In genomic region chr2:88055049-88055435, GRCh38 we compare ENCODE assay signal across 8 cellular contexts. TPM values are rescaled to one million over a fixed set of nuclear protein-coding genes. Genes with fewer than 3 reads are reported as not detected.
A peak's percentile ranks its signal among the peaks of the same experiment; 100 is the strongest.
DNase-seq lines count a peak whose midpoint lies in the region; ATAC-seq, FAIRE-seq and TF ChIP-seq lines count a peak whose summit lies in the region.

No MANE protein-coding gene starts in this region.

- no peaks in the 10 kb centered on the region for H3K9me3 Mint-ChIP-seq in astrocyte (ENCODE audit: unreplicated experiment)
- no peaks in the 10 kb centered on the region for H3K9me3 Mint-ChIP-seq in immature natural killer cell

- H3K9me2 ChIP-seq in Karpas-422 (replicated peaks; ENCODE audit: insufficient read depth, low read length) = no peaks in the 10 kb centered on the region

- H3K36me3 Mint-ChIP-seq in astrocyte (ENCODE audit: low read depth, unreplicated experiment) = peaks cover 4% of the 10 kb centered on the region
- peaks cover 0 to 5% (median 0%) of the 10 kb centered on the region in 3 donors for H3K36me3 Mint-ChIP-seq in immature natural killer cell

- no peak for TF ChIP-seq CTCF in astrocyte (IDR thresholded peaks at IDR 0.05; ENCODE audit: insufficient read depth, low read depth, low read length)
- no peak for TF ChIP-seq CTCF in stomach (IDR thresholded peaks at IDR 0.05)

- H3K4me3 ChIP-seq in Karpas-422 (ENCODE audit: low read length) (peak overlapping the region; percentile 90), astrocyte (ENCODE audit: insufficient read depth, low read depth, low read length) (peak overlapping the region; percentile 83), stomach (peak overlapping the region; percentile 65 to 94 (median 82))

- peak overlapping the region; percentile 92 for H3K4me2 ChIP-seq in Karpas-422 (ENCODE audit: low read depth, low read length, poor library complexity, severe bottlenecking)
- H3K4me2 ChIP-seq in astrocyte (ENCODE audit: low read length) = peak overlapping the region; percentile 91

- H3K79me2 ChIP-seq in Karpas-422 (ENCODE audit: low read length) (peaks cover 28% of the 10 kb centered on the region), astrocyte (ENCODE audit: insufficient read depth, low read length) (peaks cover 55% of the 10 kb centered on the region)

- TF ChIP-seq EP300 in stomach (IDR thresholded peaks at IDR 0.05) = no peak

- no peak overlapping the region for H2AFZ ChIP-seq in Karpas-422 (ENCODE audit: low read length)
- peak overlapping the region; percentile 84 for H2AFZ ChIP-seq in astrocyte (ENCODE audit: low read depth, low read length)

- H3K27ac Mint-ChIP-seq in astrocyte (ENCODE audit: unreplicated experiment) = peak overlapping the region; percentile 97
- H3K27ac Mint-ChIP-seq in immature natural killer cell = peak overlapping the region; percentile 95 to 99 (median 98)

- no peak for ATAC-seq in HG03432 (IDR thresholded peaks at IDR 0.05; ENCODE audit: unreplicated experiment)
- no peak for ATAC-seq in HG03342 (IDR thresholded peaks at IDR 0.05; ENCODE audit: unreplicated experiment)

- no peak for FAIRE-seq in astrocyte (lab: Jason Lieb, UNC)

- peak; percentile 10 for DNase-seq in COLO829 (ENCODE audit: low spot score)
- DNase-seq in Karpas-422 = no peak
- DNase-seq in astrocyte (ENCODE audit: low read depth) = peak; percentile 21
- no peak for DNase-seq in immature natural killer cell
- DNase-seq in stomach = no peak
- DNase-seq in NCI-H128 (lab: John Stamatoyannopoulos, UW; ENCODE audit: unreplicated experiment) = no peak

- H3K4me3 Mint-ChIP-seq in astrocyte (ENCODE audit: unreplicated experiment) (peak overlapping the region; percentile 96), immature natural killer cell (peak overlapping the region; percentile 90 to 99 (median 98))

- WGBS in stomach, 5 donors = 0% methylated on average over 17 of the region's 17 CpGs

- H4K20me1 ChIP-seq in Karpas-422 (ENCODE audit: insufficient read depth, low read depth, low read length) (no peaks in the 10 kb centered on the region), astrocyte (ENCODE audit: insufficient read depth, low read length) (peaks cover 5% of the 10 kb centered on the region)

- TF ChIP-seq POLR2A in stomach (IDR thresholded peaks at IDR 0.05) = no peak

- intact Hi-C loops in stomach (cut with DNase I; ENCODE audit: low total_unique reads) = loop anchor here (5.0 kb wide), 1 partner anchor 122 kb away; no protein-coding TSS in a partner anchor

- H3K9ac ChIP-seq in Karpas-422 (ENCODE audit: low read length) (peak overlapping the region; percentile 95), astrocyte (ENCODE audit: low read length) (peak overlapping the region; percentile 97)

- H3K27me3 Mint-ChIP-seq in astrocyte (ENCODE audit: low read depth, unreplicated experiment) (no peaks in the 10 kb centered on the region), immature natural killer cell (ENCODE audit: low read depth in 3 of 3) (peaks cover 0 to 19% (median 4%) of the 10 kb centered on the region in 3 donors)

- no peaks in the 10 kb centered on the region for H3K9me3 ChIP-seq in Karpas-422 (ENCODE audit: low read length)
- H3K9me3 ChIP-seq in astrocyte (ENCODE audit: insufficient read depth, low read depth, low read length) = no peaks in the 10 kb centered on the region
- H3K9me3 ChIP-seq in stomach = no peaks in the 10 kb centered on the region

- H3K36me3 ChIP-seq in Karpas-422 (ENCODE audit: insufficient read depth, low read length) (no peaks in the 10 kb centered on the region), astrocyte (ENCODE audit: insufficient read depth, low read length) (no peaks in the 10 kb centered on the region), stomach (no peaks in the 10 kb centered on the region)

- H3K27me3 ChIP-seq in Karpas-422 (ENCODE audit: low read length) (no peaks in the 10 kb centered on the region), astrocyte (ENCODE audit: insufficient read depth, low read length) (no peaks in the 10 kb centered on the region), stomach (no peaks in the 10 kb centered on the region)

- peaks cover 18% of the 10 kb centered on the region for H3K4me1 Mint-ChIP-seq in astrocyte (ENCODE audit: low read depth, unreplicated experiment)
- peaks cover 37 to 52% of the 10 kb centered on the region in 2 donors for H3K4me1 Mint-ChIP-seq in immature natural killer cell

- peak overlapping the region; percentile 79 for H3K27ac ChIP-seq in Karpas-422 (ENCODE audit: low read length)
- peak overlapping the region; percentile 91 for H3K27ac ChIP-seq in astrocyte (ENCODE audit: low read depth, low read length)
- peak overlapping the region; percentile 94 to 100 (median 98) for H3K27ac ChIP-seq in stomach

- H3K4me1 ChIP-seq in Karpas-422 (ENCODE audit: low read length) (peaks cover 34% of the 10 kb centered on the region), astrocyte (ENCODE audit: insufficient read depth, low read length) (peaks cover 17% of the 10 kb centered on the region), stomach (peaks cover 17 to 54% (median 33%) of the 10 kb centered on the region in 4 donors)

RNA-seq across cellular contexts. Expression of gene KRCC1, which starts 0.5 kb away (rescaled TPM):
- total RNA-seq in Karpas-422 (2014; rRNA removed; shearing (Covaris generic); ENCODE audit: low replicate concordance) = 42.5 and 63.6 TPM in 2 replicates
- total RNA-seq in astrocyte (17.7 and 18.3 TPM in 2 replicates), stomach (10 to 100 TPM in 4 of 5 donors, 1 to 10 TPM in 1; 7.0 to 44.3 (median 22.6) TPM)
- polyA plus RNA-seq in immature natural killer cell (10 to 100 TPM; 31.1 to 36.6 (median 33.1) TPM), stomach (10 to 100 TPM; 23.6 to 48.0 (median 31.9) TPM)

RNA-seq across cellular contexts. Expression of gene SMYD1, which starts 12.6 kb away (rescaled TPM):
- total RNA-seq in Karpas-422 (2014; rRNA removed; shearing (Covaris generic); ENCODE audit: low replicate concordance) = not detected in 2 replicates
- total RNA-seq in astrocyte (not detected in 2 replicates), stomach (10 to 100 TPM in 4 of 5 donors, 1 to 10 TPM in 1; 7.5 to 25.4 (median 14.1) TPM)
- polyA plus RNA-seq in immature natural killer cell (not detected), stomach (under 1 TPM; 0.12 to 0.48 (median 0.15) TPM)

RNA-seq across cellular contexts. Expression of gene RNU2-63P, which starts 38.7 kb away (rescaled TPM):
- total RNA-seq in Karpas-422 (2014; rRNA removed; shearing (Covaris generic); ENCODE audit: low replicate concordance) = not detected in 2 replicates
- total RNA-seq in astrocyte (4.2 and 6.6 TPM in 2 replicates), stomach (not detected)
- polyA plus RNA-seq in immature natural killer cell (1 to 10 TPM in 1 of 3 donors, not detected in 2; 6.2 TPM), stomach (not detected)

Comparison
In these comparisons a context has a peak if more than half of its experiments do, and no peak if none do; other contexts are left out.
1. DNase-seq: peak in COLO829 (single experiment) and astrocyte (single experiment); none in Karpas-422 (single experiment), immature natural killer cell (0 of 3), stomach (single experiment) and NCI-H128 (single experiment).
2. Peak in every context shown above with its lines, with median percentiles within 50 percentile points of each other: H3K27ac ChIP-seq and H3K4me3 ChIP-seq.